28 cellular contexts compared by ENCODE assay signal in genomic region chr12:2806700-2807099, GRCh38. TPM values are rescaled to one million over a fixed set of nuclear protein-coding genes. Genes with fewer than 3 reads are reported as not detected.
A peak's percentile ranks its signal among the peaks of the same experiment; 100 is the strongest.
DNase-seq lines count a peak whose midpoint lies in the region; ATAC-seq and TF ChIP-seq lines count a peak whose summit lies in the region.
"Had no signal": no experiment of that assay in that cellular context is flagged by ENCODE, and none has a peak within 500 bp of the region (broad histone marks: within the 10 kb centered on the region; RNA-seq: fewer than 3 reads in every experiment).

No MANE protein-coding gene starts in this region.

- H3K4me1 Mint-ChIP-seq in stimulated activated effector memory CD8-positive, alpha-beta T cell treated with anti-CD3 and anti-CD28 coated beads, Interleukin-12 subunit alpha, Interleukin-12 subunit beta, amount 100 ng/mL, for 72 hours = no peaks in the 10 kb centered on the region

- no peak overlapping the region for H3K4me3 ChIP-seq in HEK293 (ENCODE audit: low read depth, low read length)
- H3K4me3 ChIP-seq in fibroblast of mammary gland (ENCODE audit: control insufficient read depth, low read depth, low read length) = no peak overlapping the region
- H3K4me3 ChIP-seq: SJCRH30 had no signal

- H3K9me3 ChIP-seq in HEK293 (ENCODE audit: control insufficient read depth, insufficient read depth, low read depth, low read length) = no peaks in the 10 kb centered on the region
- H3K9me3 ChIP-seq: SJCRH30 had no signal

- peak; percentile 7 for DNase-seq in M059J (ENCODE audit: low read depth)
- peak; percentile 37 for DNase-seq in fibroblast of mammary gland (ENCODE audit: low read depth)
- no peak for DNase-seq in stimulated activated effector memory CD8-positive, alpha-beta T cell treated with anti-CD3 and anti-CD28 coated beads, Interleukin-12 subunit alpha, Interleukin-12 subunit beta, amount 100 ng/mL, for 72 hours (ENCODE audit: low spot score in 2 of 2)
- DNase-seq in HK-2 (ENCODE audit: unreplicated experiment) = no peak
- no peak for DNase-seq in hypothalamus (lab: John Stamatoyannopoulos, UW)
- DNase-seq: C1 segment of cervical spinal cord; CD4-positive, alpha-beta memory T cell; COR-L47; DMS79; EL; GDM1; NCI-H2081; NCI-H226; NCI-H524 treated with DMSO at 0.1 percent for 48 hours; NCI-H774; NK-92 treated with Interleukin-12 subunit alpha and Interleukin-12 subunit beta, amount 100 ng/mL, for 24 hours; PC-3; SJCRH30; T-helper 17 cell had no signal

- POLR2A ChIA-PET in HEK293 (lab: Yijun Ruan, JAX) = interaction anchor here (0.5 to 0.7 kb wide), 3 partner anchors 10 to 12 kb away, joined by 3 to 4 read pairs (median 3); partner anchors contain the start of gene FKBP4

- TF ChIP-seq CTCF in HEK293 (tag by site-specific recombination; IDR thresholded peaks at IDR 0.05) = no peak
- no peak for TF ChIP-seq CTCF in fibroblast of mammary gland (conservative IDR thresholded peaks at IDR 0.05; ENCODE audit: control insufficient read depth, insufficient read depth, low read depth, low read length)

- CTCF ChIA-PET in HEK293 (lab: Yijun Ruan, JAX) = interaction anchor here (1.8 kb wide), 1 partner anchor 11 kb away, joined by 8 read pairs; no protein-coding TSS in a partner anchor

- peaks cover 45% of the 10 kb centered on the region for H3K36me3 Mint-ChIP-seq in stimulated activated effector memory CD8-positive, alpha-beta T cell treated with anti-CD3 and anti-CD28 coated beads, Interleukin-12 subunit alpha, Interleukin-12 subunit beta, amount 100 ng/mL, for 72 hours

- no peaks in the 10 kb centered on the region for H3K4me1 ChIP-seq in HEK293 (ENCODE audit: control insufficient read depth, insufficient read depth, low read length)
- H3K4me1 ChIP-seq: SJCRH30 had no signal

- H3K36me3 ChIP-seq in HEK293 (ENCODE audit: control insufficient read depth in 2 of 2, insufficient read depth in 1 of 2, low read length in 2 of 2) = peaks cover 29 to 60% of the 10 kb centered on the region in 2 experiments

- H3K4me3 Mint-ChIP-seq in stimulated activated effector memory CD8-positive, alpha-beta T cell treated with anti-CD3 and anti-CD28 coated beads, Interleukin-12 subunit alpha, Interleukin-12 subunit beta, amount 100 ng/mL, for 72 hours = no peak overlapping the region
- H3K4me3 Mint-ChIP-seq: CD4-positive, alpha-beta memory T cell; T-helper 17 cell had no signal

- no peak for ATAC-seq in stimulated activated effector memory CD8-positive, alpha-beta T cell treated with anti-CD3 and anti-CD28 coated beads, Interleukin-12 subunit alpha, Interleukin-12 subunit beta, amount 100 ng/mL, for 72 hours
- ATAC-seq in HG03442 (IDR thresholded peaks at IDR 0.05; ENCODE audit: unreplicated experiment) = no peak
- ATAC-seq: HCT116, PC-3, Right ventricle myocardium inferior, SK-N-SH treated with all-trans-retinoic acid at 6 μM for 48 hours, T-helper 17 cell had no signal

- no peaks in the 10 kb centered on the region for H3K9me3 Mint-ChIP-seq in stimulated activated effector memory CD8-positive, alpha-beta T cell treated with anti-CD3 and anti-CD28 coated beads, Interleukin-12 subunit alpha, Interleukin-12 subunit beta, amount 100 ng/mL, for 72 hours
- H3K9me3 Mint-ChIP-seq: CD4-positive, alpha-beta memory T cell had no signal

- H3K27ac ChIP-seq in HEK293 (ENCODE audit: extremely low read depth, low read depth, low read length) = no peak overlapping the region
- H3K27ac ChIP-seq: KMS-11, SJCRH30 had no signal

- peak overlapping the region; percentile 23 for H3K27ac Mint-ChIP-seq in stimulated activated effector memory CD8-positive, alpha-beta T cell treated with anti-CD3 and anti-CD28 coated beads, Interleukin-12 subunit alpha, Interleukin-12 subunit beta, amount 100 ng/mL, for 72 hours
- H3K27ac Mint-ChIP-seq: T-helper 17 cell had no signal

TF ChIP-seq in HEK293, 187 proteins besides CTCF, POLR2A, EP300 and RAD21 (continues in another document):
- no peak for TF ChIP-seq ZNF560 (tag by site-specific recombination; IDR thresholded peaks at IDR 0.05; ENCODE audit: borderline replicate concordance)
- TF ChIP-seq ZNF600 (tag by site-specific recombination; IDR thresholded peaks at IDR 0.05) = peak; percentile 15; the same call in 1 of the 2 replicates
- peak; percentile 39; the same call in 1 of the 2 replicates for TF ChIP-seq ZNF394 (tag by site-specific recombination; IDR thresholded peaks at IDR 0.05; ENCODE audit: borderline replicate concordance)
- TF ChIP-seq SCRT1 (tag by site-specific recombination; IDR thresholded peaks at IDR 0.05; ENCODE audit: borderline replicate concordance) = no peak; the same call in 1 of the 2 replicates
- TF ChIP-seq TSHZ1 (tag by site-specific recombination; IDR thresholded peaks at IDR 0.05; ENCODE audit: borderline replicate concordance) = no peak
- no peak for TF ChIP-seq ZBTB44 (tag by site-specific recombination; IDR thresholded peaks at IDR 0.05)
- TF ChIP-seq, protein P1, sequence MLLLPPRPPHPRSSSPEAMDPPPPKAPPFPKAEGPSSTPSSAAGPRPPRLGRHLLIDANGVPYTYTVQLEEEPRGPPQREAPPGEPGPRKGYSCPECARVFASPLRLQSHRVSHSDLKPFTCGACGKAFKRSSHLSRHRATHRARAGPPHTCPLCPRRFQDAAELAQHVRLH (tag by site-specific recombination; IDR thresholded peaks at IDR 0.05) = 0 out of 2 replicates have a peak, but pooled peaks have one; percentile 39
- TF ChIP-seq ZBTB20 (tag by site-specific recombination; IDR thresholded peaks at IDR 0.05) = no peak
- TF ChIP-seq PRDM4 (tag by site-specific recombination; IDR thresholded peaks at IDR 0.05) = no peak
- TF ChIP-seq ZNF248 (tag by site-specific recombination; IDR thresholded peaks at IDR 0.05) = no peak
- TF ChIP-seq ZNF561 (tag by site-specific recombination; IDR thresholded peaks at IDR 0.05; ENCODE audit: borderline replicate concordance) = no peak
- peak; percentile 73 for TF ChIP-seq ZNF121 (tag by site-specific recombination; IDR thresholded peaks at IDR 0.05)
- TF ChIP-seq OVOL3 (tag by site-specific recombination; IDR thresholded peaks at IDR 0.05) = no peak
- no peak for TF ChIP-seq IKZF3 (tag by site-specific recombination; IDR thresholded peaks at IDR 0.05)

RNA-seq across cellular contexts. Expression of gene ITFG2, which starts 5.8 kb away (rescaled TPM):
- 9.1 and 13.8 TPM in 2 replicates for total RNA-seq in M059J (2014; rRNA removed; shearing (Covaris generic))

RNA-seq across cellular contexts. Expression of gene FKBP4, which starts 11.9 kb away (rescaled TPM):
- 42.1 and 43.0 TPM in 2 replicates for total RNA-seq in M059J (2014; rRNA removed; shearing (Covaris generic))

RNA-seq across cellular contexts. Expression of gene NRIP2, which starts 28.1 kb away (rescaled TPM):
- not detected in 2 replicates for total RNA-seq in M059J (2014; rRNA removed; shearing (Covaris generic))
- total RNA-seq: CD4-positive, alpha-beta memory T cell; HT1080; PC-3; T-helper 17 cell had no signal

RNA-seq across cellular contexts. Expression of gene TEX52, which starts 50.1 kb away (rescaled TPM):
- not detected in 2 replicates for total RNA-seq in M059J (2014; rRNA removed; shearing (Covaris generic))
- total RNA-seq: A673; CD4-positive, alpha-beta memory T cell; H4; HT1080; PC-3; Right ventricle myocardium inferior; T-helper 17 cell had no signal

Comparison
In these comparisons a context has a peak if more than half of its experiments do, and no peak if none do; other contexts are left out.
1. DNase-seq: peak in M059J (single experiment) and fibroblast of mammary gland (single experiment); none in stimulated activated effector memory CD8-positive, alpha-beta T cell treated with anti-CD3 and anti-CD28 coated beads, Interleukin-12 subunit alpha, Interleukin-12 subunit beta, amount 100 ng/mL, for 72 hours (0 of 2), HK-2 (single experiment) and hypothalamus (0 of 51).